ENCODE assay signal across 8 cellular contexts in genomic region chr2:58398406-58398805, GRCh38.
"Had no signal": no experiment of that assay in that cellular context is flagged by ENCODE, and none has a peak within 500 bp of the region (broad histone marks: within the 10 kb centered on the region; RNA-seq: fewer than 3 reads in every experiment).

No MANE protein-coding gene starts in this region.

- ATAC-seq: HepG2 had no signal

- H3K4me2 ChIP-seq: KMS-11 had no signal

- DNase-seq: IMR-90, Karpas-422, KBM-7, KG1 had no signal

- FAIRE-seq: HepG2, HTR-8/SVneo had no signal

- H3K27ac ChIP-seq: HL-60, KMS-11 had no signal

- H3K9ac ChIP-seq: KMS-11 had no signal
